ENCODE assay signal across 1 cellular context in the genomic region with DNA sequence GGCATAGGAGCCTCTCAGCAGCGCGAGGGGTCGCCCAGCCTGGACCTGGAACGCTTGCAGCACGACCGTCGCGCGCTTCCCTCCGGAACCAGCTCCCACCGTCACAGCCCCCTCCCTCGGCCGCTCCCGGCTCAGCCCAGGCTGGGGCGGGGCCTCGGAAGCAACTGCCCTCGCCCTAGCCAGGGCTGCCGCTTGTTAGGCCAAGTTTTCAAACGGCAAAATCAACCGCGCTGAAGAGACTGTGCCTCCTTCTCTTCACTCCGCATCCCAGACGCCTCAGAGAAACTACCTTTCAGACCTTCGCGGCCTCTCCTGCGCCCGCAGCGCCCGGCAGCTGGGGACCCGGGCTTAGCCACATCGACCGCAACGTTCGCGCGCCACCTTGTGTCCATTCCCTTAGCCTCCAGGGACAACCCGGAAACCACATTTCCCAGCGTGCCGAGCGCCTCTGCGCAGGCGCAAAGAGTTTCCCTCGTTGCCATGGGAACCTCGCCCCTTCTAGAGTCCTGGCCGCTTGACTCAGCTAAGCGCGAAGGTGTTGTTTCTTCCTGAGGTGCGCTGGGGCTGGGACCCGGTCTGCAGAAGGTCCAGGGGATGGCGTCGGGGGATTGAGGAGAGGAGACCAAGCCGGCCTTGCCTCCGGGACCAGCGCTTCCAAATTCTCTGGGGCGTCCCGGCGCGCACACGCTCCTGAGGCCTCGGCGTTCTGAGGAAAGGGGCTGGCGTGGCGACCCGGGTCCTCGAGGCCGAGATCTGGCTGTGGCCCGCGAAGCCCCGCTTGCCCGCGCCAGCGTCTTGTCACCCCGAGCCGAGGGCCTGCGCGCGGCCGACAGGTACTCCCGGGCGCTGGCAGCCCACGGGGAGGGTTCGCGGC.
A peak's percentile ranks its signal among the peaks of the same experiment; 100 is the strongest.
TF ChIP-seq lines count a peak whose summit lies in the region.

No MANE protein-coding gene starts in this region.

TF ChIP-seq in K562, 482 proteins besides CTCF, POLR2A, EP300 and RAD21 (continued from another document and continues in another):
- TF ChIP-seq, protein P1, sequence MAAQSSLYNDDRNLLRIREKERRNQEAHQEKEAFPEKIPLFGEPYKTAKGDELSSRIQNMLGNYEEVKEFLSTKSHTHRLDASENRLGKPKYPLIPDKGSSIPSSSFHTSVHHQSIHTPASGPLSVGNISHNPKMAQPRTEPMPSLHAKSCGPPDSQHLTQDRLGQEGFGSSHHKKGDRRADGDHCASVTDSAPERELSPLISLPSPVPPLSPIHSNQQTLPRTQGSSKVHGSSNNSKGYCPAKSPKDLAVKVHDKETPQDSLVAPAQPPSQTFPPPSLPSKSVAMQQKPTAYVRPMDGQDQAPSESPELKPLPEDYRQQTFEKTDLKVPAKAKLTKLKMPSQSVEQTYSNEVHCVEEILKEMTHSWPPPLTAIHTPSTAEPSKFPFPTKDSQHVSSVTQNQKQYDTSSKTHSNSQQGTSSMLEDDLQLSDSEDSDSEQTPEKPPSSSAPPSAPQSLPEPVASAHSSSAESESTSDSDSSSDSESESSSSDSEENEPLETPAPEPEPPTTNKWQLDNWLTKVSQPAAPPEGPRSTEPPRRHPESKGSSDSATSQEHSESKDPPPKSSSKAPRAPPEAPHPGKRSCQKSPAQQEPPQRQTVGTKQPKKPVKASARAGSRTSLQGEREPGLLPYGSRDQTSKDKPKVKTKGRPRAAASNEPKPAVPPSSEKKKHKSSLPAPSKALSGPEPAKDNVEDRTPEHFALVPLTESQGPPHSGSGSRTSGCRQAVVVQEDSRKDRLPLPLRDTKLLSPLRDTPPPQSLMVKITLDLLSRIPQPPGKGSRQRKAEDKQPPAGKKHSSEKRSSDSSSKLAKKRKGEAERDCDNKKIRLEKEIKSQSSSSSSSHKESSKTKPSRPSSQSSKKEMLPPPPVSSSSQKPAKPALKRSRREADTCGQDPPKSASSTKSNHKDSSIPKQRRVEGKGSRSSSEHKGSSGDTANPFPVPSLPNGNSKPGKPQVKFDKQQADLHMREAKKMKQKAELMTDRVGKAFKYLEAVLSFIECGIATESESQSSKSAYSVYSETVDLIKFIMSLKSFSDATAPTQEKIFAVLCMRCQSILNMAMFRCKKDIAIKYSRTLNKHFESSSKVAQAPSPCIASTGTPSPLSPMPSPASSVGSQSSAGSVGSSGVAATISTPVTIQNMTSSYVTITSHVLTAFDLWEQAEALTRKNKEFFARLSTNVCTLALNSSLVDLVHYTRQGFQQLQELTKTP (IDR thresholded peaks at IDR 0.05; ENCODE audit: low read depth in 1 of 2, partially characterized antibody in 2 of 2): peak in 1 of 2 experiments; percentile 80
- TF ChIP-seq SIRT6 (IDR thresholded peaks at IDR 0.05; ENCODE audit: low read depth, low read length) (no peak), LCOR (CRISPR knock-in tag; IDR thresholded peaks at IDR 0.05) (peak; percentile 77; the same call in 1 of the 2 replicates), NUFIP1 (IDR thresholded peaks at IDR 0.05; ENCODE audit: partially characterized antibody) (no peak), GATAD2A (IDR thresholded peaks at IDR 0.05) (no peak), HIVEP1 (CRISPR knock-in tag; IDR thresholded peaks at IDR 0.05) (no peak), EGR1 (conservative IDR thresholded peaks at IDR 0.05) (no peak), PPARD (CRISPR knock-in tag; IDR thresholded peaks at IDR 0.05) (no peak), RBM17 (IDR thresholded peaks at IDR 0.05; ENCODE audit: borderline replicate concordance, low read depth, low read length) (no peak), BCL6 (CRISPR knock-in tag; IDR thresholded peaks at IDR 0.05) (no peak), XRCC3 (IDR thresholded peaks at IDR 0.05) (no peak), ZFP30 (CRISPR knock-in tag; IDR thresholded peaks at IDR 0.05; ENCODE audit: borderline replicate concordance) (no peak), NCOA1 (IDR thresholded peaks at IDR 0.05; ENCODE audit: low read depth) (0 out of 2 replicates have a peak, but pooled peaks have one; percentile 57), ZNF197 (CRISPR knock-in tag; IDR thresholded peaks at IDR 0.05; ENCODE audit: low read depth) (no peak), ZNF445 (CRISPR knock-in tag; IDR thresholded peaks at IDR 0.05; ENCODE audit: low read depth) (no peak), TCF7L2 (IDR thresholded peaks at IDR 0.05; ENCODE audit: low read depth, low read length) (no peak), ZNF668 (CRISPR knock-in tag; IDR thresholded peaks at IDR 0.05) (no peak), ZNF766 (CRISPR knock-in tag; conservative IDR thresholded peaks at IDR 0.05) (no peak; the same call in 1 of the 2 replicates), FOXJ3 (CRISPR knock-in tag; IDR thresholded peaks at IDR 0.05) (no peak), CCAR2 (IDR thresholded peaks at IDR 0.05; ENCODE audit: low read depth, low read length) (no peak), SMARCB1 (IDR thresholded peaks at IDR 0.05; ENCODE audit: insufficient read length, low read depth) (no peak), GTF2E2 (tag; IDR thresholded peaks at IDR 0.05) (peak; percentile 84; the same call in 1 of the 2 replicates), ZNF134 (CRISPR knock-in tag; conservative IDR thresholded peaks at IDR 0.05) (no peak), EZH2 (IDR thresholded peaks at IDR 0.05; ENCODE audit: borderline replicate concordance, low read depth, low read length) (no peak), CBX2 (IDR thresholded peaks at IDR 0.05; ENCODE audit: insufficient read depth, low read length, poor library complexity, severe bottlenecking) (no peak), CHCHD3 (CRISPR knock-in tag; IDR thresholded peaks at IDR 0.05) (no peak), KAT8 (IDR thresholded peaks at IDR 0.05; ENCODE audit: low read depth) (no peak), ZNF12 (CRISPR knock-in tag; IDR thresholded peaks at IDR 0.05) (no peak; the same call in 1 of the 2 replicates), NFXL1 (CRISPR knock-in tag; IDR thresholded peaks at IDR 0.05) (no peak), NR2C2 (CRISPR knock-in tag; IDR thresholded peaks at IDR 0.05) (no peak), NR2C2 (tag; IDR thresholded peaks at IDR 0.05) (peak; percentile 18; the same call in 1 of the 2 replicates), ZEB2 (IDR thresholded peaks at IDR 0.05) (peak; percentile 40; the same call in 1 of the 2 replicates), DMBX1 (CRISPR knock-in tag; IDR thresholded peaks at IDR 0.05; ENCODE audit: borderline replicate concordance) (no peak), FOXA1 (IDR thresholded peaks at IDR 0.05; ENCODE audit: borderline replicate concordance) (no peak), KDM2B (CRISPR knock-in tag; IDR thresholded peaks at IDR 0.05) (0 out of 2 replicates have a peak, but pooled peaks have one; percentile 41), ZNF778 (CRISPR knock-in tag; IDR thresholded peaks at IDR 0.05) (no peak)
- TF ChIP-seq, protein P2, sequence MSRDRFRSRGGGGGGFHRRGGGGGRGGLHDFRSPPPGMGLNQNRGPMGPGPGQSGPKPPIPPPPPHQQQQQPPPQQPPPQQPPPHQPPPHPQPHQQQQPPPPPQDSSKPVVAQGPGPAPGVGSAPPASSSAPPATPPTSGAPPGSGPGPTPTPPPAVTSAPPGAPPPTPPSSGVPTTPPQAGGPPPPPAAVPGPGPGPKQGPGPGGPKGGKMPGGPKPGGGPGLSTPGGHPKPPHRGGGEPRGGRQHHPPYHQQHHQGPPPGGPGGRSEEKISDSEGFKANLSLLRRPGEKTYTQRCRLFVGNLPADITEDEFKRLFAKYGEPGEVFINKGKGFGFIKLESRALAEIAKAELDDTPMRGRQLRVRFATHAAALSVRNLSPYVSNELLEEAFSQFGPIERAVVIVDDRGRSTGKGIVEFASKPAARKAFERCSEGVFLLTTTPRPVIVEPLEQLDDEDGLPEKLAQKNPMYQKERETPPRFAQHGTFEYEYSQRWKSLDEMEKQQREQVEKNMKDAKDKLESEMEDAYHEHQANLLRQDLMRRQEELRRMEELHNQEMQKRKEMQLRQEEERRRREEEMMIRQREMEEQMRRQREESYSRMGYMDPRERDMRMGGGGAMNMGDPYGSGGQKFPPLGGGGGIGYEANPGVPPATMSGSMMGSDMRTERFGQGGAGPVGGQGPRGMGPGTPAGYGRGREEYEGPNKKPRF (IDR thresholded peaks at IDR 0.05; ENCODE audit: low read depth, low read length): no peak
- TF ChIP-seq, protein P3, sequence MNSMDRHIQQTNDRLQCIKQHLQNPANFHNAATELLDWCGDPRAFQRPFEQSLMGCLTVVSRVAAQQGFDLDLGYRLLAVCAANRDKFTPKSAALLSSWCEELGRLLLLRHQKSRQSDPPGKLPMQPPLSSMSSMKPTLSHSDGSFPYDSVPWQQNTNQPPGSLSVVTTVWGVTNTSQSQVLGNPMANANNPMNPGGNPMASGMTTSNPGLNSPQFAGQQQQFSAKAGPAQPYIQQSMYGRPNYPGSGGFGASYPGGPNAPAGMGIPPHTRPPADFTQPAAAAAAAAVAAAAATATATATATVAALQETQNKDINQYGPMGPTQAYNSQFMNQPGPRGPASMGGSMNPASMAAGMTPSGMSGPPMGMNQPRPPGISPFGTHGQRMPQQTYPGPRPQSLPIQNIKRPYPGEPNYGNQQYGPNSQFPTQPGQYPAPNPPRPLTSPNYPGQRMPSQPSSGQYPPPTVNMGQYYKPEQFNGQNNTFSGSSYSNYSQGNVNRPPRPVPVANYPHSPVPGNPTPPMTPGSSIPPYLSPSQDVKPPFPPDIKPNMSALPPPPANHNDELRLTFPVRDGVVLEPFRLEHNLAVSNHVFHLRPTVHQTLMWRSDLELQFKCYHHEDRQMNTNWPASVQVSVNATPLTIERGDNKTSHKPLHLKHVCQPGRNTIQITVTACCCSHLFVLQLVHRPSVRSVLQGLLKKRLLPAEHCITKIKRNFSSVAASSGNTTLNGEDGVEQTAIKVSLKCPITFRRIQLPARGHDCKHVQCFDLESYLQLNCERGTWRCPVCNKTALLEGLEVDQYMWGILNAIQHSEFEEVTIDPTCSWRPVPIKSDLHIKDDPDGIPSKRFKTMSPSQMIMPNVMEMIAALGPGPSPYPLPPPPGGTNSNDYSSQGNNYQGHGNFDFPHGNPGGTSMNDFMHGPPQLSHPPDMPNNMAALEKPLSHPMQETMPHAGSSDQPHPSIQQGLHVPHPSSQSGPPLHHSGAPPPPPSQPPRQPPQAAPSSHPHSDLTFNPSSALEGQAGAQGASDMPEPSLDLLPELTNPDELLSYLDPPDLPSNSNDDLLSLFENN (IDR thresholded peaks at IDR 0.05; ENCODE audit: low read depth in 2 of 2, low read length in 2 of 2): peak in 1 of 2 experiments; percentile 42; a peak in 1 of 4 replicates
- TF ChIP-seq, protein P4, sequence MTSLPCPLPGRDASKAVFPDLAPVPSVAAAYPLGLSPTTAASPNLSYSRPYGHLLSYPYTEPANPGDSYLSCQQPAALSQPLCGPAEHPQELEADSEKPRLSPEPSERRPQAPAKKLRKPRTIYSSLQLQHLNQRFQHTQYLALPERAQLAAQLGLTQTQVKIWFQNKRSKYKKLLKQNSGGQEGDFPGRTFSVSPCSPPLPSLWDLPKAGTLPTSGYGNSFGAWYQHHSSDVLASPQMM (CRISPR knock-in tag; IDR thresholded peaks at IDR 0.05): no peak
- TF ChIP-seq, protein P5, sequence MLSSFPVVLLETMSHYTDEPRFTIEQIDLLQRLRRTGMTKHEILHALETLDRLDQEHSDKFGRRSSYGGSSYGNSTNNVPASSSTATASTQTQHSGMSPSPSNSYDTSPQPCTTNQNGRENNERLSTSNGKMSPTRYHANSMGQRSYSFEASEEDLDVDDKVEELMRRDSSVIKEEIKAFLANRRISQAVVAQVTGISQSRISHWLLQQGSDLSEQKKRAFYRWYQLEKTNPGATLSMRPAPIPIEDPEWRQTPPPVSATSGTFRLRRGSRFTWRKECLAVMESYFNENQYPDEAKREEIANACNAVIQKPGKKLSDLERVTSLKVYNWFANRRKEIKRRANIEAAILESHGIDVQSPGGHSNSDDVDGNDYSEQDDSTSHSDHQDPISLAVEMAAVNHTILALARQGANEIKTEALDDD (IDR thresholded peaks at IDR 0.05): no peak
- TF ChIP-seq, protein P6, sequence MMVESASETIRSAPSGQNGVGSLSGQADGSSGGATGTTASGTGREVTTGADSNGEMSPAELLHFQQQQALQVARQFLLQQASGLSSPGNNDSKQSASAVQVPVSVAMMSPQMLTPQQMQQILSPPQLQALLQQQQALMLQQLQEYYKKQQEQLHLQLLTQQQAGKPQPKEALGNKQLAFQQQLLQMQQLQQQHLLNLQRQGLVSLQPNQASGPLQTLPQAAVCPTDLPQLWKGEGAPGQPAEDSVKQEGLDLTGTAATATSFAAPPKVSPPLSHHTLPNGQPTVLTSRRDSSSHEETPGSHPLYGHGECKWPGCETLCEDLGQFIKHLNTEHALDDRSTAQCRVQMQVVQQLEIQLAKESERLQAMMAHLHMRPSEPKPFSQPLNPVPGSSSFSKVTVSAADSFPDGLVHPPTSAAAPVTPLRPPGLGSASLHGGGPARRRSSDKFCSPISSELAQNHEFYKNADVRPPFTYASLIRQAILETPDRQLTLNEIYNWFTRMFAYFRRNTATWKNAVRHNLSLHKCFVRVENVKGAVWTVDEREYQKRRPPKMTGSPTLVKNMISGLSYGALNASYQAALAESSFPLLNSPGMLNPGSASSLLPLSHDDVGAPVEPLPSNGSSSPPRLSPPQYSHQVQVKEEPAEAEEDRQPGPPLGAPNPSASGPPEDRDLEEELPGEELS (CRISPR knock-in tag; IDR thresholded peaks at IDR 0.05; ENCODE audit: borderline replicate concordance): 0 out of 2 replicates have a peak, but pooled peaks have one; percentile 69
- TF ChIP-seq, protein P7, sequence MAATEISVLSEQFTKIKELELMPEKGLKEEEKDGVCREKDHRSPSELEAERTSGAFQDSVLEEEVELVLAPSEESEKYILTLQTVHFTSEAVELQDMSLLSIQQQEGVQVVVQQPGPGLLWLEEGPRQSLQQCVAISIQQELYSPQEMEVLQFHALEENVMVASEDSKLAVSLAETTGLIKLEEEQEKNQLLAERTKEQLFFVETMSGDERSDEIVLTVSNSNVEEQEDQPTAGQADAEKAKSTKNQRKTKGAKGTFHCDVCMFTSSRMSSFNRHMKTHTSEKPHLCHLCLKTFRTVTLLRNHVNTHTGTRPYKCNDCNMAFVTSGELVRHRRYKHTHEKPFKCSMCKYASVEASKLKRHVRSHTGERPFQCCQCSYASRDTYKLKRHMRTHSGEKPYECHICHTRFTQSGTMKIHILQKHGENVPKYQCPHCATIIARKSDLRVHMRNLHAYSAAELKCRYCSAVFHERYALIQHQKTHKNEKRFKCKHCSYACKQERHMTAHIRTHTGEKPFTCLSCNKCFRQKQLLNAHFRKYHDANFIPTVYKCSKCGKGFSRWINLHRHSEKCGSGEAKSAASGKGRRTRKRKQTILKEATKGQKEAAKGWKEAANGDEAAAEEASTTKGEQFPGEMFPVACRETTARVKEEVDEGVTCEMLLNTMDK (IDR thresholded peaks at IDR 0.05; ENCODE audit: borderline replicate concordance, insufficient read depth, low read depth, low read length, poor library complexity, severe bottlenecking): no peak
